In the genomic region with DNA sequence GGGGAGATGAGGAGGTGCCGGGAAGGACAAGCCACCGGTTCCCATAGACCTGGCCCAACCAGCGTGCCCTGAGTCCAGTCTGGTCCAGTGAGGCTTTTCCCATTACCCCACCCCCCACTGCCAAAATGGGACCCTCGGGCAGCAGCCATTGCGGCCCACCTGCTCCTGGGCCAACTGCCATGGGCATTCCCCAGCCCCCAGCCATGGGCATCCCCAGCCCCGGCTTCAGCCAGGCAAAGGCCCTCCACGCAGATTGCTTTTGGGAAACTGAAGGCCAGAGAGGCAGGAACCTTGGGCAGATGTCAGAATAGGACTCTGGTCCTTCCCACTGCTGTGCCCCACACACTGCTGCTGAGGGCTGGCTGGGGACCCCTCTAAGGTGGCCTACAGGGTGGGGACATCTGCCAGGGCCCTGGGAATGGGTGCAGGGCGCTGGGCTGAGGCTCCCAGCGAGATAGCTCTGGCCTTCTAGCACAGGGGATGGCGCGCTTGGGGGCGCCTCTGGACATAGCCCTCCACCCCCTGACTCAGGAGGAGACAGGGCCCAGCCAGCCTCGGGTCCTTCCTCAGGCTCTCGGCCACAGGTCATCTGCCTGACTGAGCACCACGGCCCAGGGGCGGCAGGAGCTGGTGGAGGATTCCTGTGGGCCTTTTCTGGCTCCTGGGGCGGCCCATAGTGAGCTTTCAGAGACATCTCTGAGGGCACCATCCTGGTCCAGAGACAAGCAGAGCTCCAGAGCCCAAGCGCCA, we compare ENCODE assay signal across 9 cellular contexts. TPM values are rescaled to one million over a fixed set of nuclear protein-coding genes. Genes with fewer than 3 reads are reported as not detected.
DNase-seq lines count a peak whose midpoint lies in the region; ATAC-seq, FAIRE-seq and TF ChIP-seq lines count a peak whose summit lies in the region.
"Had no signal": no experiment of that assay in that cellular context is flagged by ENCODE, and none has a peak within 500 bp of the region (broad histone marks: within the 10 kb centered on the region; RNA-seq: fewer than 3 reads in every experiment).

No MANE protein-coding gene starts in this region.

- no peak for FAIRE-seq in urothelium cell line (lab: Jason Lieb, UNC)

- H3K27ac Mint-ChIP-seq in CD4-positive, CD25-positive, alpha-beta regulatory T cell = peak overlapping the region in 1 of 3 donors; percentile 76
- peak overlapping the region; percentile 18 for H3K27ac Mint-ChIP-seq in activated B cell treated with CpG ODN at 0.5 μM for 24 hours

- H3K4me3 Mint-ChIP-seq in CD4-positive, CD25-positive, alpha-beta regulatory T cell = peak overlapping the region in 3 of 4 donors; percentile 21 to 56 (median 51)
- no peak overlapping the region for H3K4me3 Mint-ChIP-seq in activated B cell treated with CpG ODN at 0.5 μM for 24 hours

- H3K4me1 Mint-ChIP-seq in CD4-positive, CD25-positive, alpha-beta regulatory T cell = peaks cover 3 to 41% (median 9%) of the 10 kb centered on the region in 4 donors
- H3K4me1 Mint-ChIP-seq in activated B cell treated with CpG ODN at 0.5 μM for 24 hours = peaks cover 55% of the 10 kb centered on the region

- H3K27ac ChIP-seq in CD4-positive, CD25-positive, alpha-beta regulatory T cell (ENCODE audit: insufficient read depth, low read length, poor library complexity, severe bottlenecking) = peak overlapping the region; percentile 98
- H3K27ac ChIP-seq in gastroesophageal sphincter (peak overlapping the region in 3 of 4 donors; percentile 96 to 98 (median 97)), gastrocnemius medialis (peak overlapping the region; percentile 90 to 99 (median 95))

- H3K27me3 ChIP-seq in CD4-positive, CD25-positive, alpha-beta regulatory T cell (ENCODE audit: control insufficient read depth, insufficient read depth, low read length) = no peaks in the 10 kb centered on the region
- H3K27me3 ChIP-seq in gastroesophageal sphincter (no peaks in the 10 kb centered on the region), gastrocnemius medialis (no peaks in the 10 kb centered on the region)

- ATAC-seq in CD4-positive, CD25-positive, alpha-beta regulatory T cell (ENCODE audit: low read depth in 2 of 2) = no peak
- no peak for ATAC-seq in activated B cell treated with CpG ODN at 0.5 μM for 24 hours (ENCODE audit: low read depth)
- no peak for ATAC-seq in gastroesophageal sphincter
- ATAC-seq in gastrocnemius medialis = no peak
- ATAC-seq in GM21619 (IDR thresholded peaks at IDR 0.05; ENCODE audit: unreplicated experiment) = no peak

- in situ Hi-C loops in gastrocnemius medialis (cut with MboI; ENCODE audit: low sequenced_read_pairs in 4 of 4) = no loop called here

- WGBS in gastroesophageal sphincter (ENCODE audit: low coverage in 1 of 2), 2 donors = 86% methylated on average over 1 of the region's 18 CpGs; no CpG with 5 or more reads in 1 of the 2 donors

- no peaks in the 10 kb centered on the region for H3K9me3 ChIP-seq in CD4-positive, CD25-positive, alpha-beta regulatory T cell (ENCODE audit: control insufficient read depth in 2 of 2, low read length in 2 of 2)
- H3K9me3 ChIP-seq in gastroesophageal sphincter (no peaks in the 10 kb centered on the region), gastrocnemius medialis (no peaks in the 10 kb centered on the region)
- H3K9me3 ChIP-seq: HAP-1 had no signal

- H3K36me3 ChIP-seq in CD4-positive, CD25-positive, alpha-beta regulatory T cell (ENCODE audit: control insufficient read depth, insufficient read depth, low read length) = peaks cover 13% of the 10 kb centered on the region
- peaks cover 0 to 32% of the 10 kb centered on the region in 2 donors for H3K36me3 ChIP-seq in gastroesophageal sphincter
- peaks cover 2 to 24% of the 10 kb centered on the region in 2 donors for H3K36me3 ChIP-seq in gastrocnemius medialis

- intact Hi-C loops in activated B cell treated with CpG ODN at 0.5 μM for 24 hours (cut with micrococcal nuclease) (loop anchor here (10.0 kb wide), 1 partner anchor 579 kb away; the partner anchor contains the start of gene KLHDC7B), gastrocnemius medialis (cut with DNase I; ENCODE audit: low total_unique reads) (no loop called here)

- TF ChIP-seq POLR2A in gastroesophageal sphincter (IDR thresholded peaks at IDR 0.05) (no peak), gastrocnemius medialis (IDR thresholded peaks at IDR 0.05) (no peak)

- DNase-seq in CD4-positive, CD25-positive, alpha-beta regulatory T cell = no peak
- no peak for DNase-seq in activated B cell treated with CpG ODN at 0.5 μM for 24 hours
- peak in 1 of 2 donors; percentile 44 for DNase-seq in gastrocnemius medialis
- no peak for DNase-seq in NCI-H1436 treated with DMSO at 0.1 percent for 48 hours (lab: John Stamatoyannopoulos, UW)
- DNase-seq in cerebellum (ENCODE audit: low spot score) = no peak
- no peak for DNase-seq in urothelium cell line (ENCODE audit: low spot score)

- CTCF ChIA-PET in activated B cell treated with CpG ODN at 0.5 μM for 24 hours (lab: Charles Lee) = no interaction called here

- H3K27me3 Mint-ChIP-seq in CD4-positive, CD25-positive, alpha-beta regulatory T cell = peaks cover 8% of the 10 kb centered on the region
- no peaks in the 10 kb centered on the region for H3K27me3 Mint-ChIP-seq in activated B cell treated with CpG ODN at 0.5 μM for 24 hours

- no peak for TF ChIP-seq EP300 in gastroesophageal sphincter (IDR thresholded peaks at IDR 0.05)

- POLR2A ChIA-PET in activated B cell treated with CpG ODN at 0.5 μM for 24 hours (lab: Charles Lee) = interaction anchor here (0.9 to 18.9 kb wide), 3 partner anchors 28 to 230 kb away, joined by 4 to 828 read pairs (median 6); no protein-coding TSS in a partner anchor

- peaks cover 0 to 2% (median 0%) of the 10 kb centered on the region in 7 donors for H3K9me3 Mint-ChIP-seq in CD4-positive, CD25-positive, alpha-beta regulatory T cell
- H3K9me3 Mint-ChIP-seq in activated B cell treated with CpG ODN at 0.5 μM for 24 hours = no peaks in the 10 kb centered on the region

- no peak for TF ChIP-seq CTCF in activated B cell treated with CpG ODN at 0.5 μM for 24 hours (IDR thresholded peaks at IDR 0.05)
- TF ChIP-seq CTCF in gastroesophageal sphincter (IDR thresholded peaks at IDR 0.05) = no peak
- TF ChIP-seq CTCF in gastrocnemius medialis (IDR thresholded peaks at IDR 0.05 in 4 of 5, conservative IDR thresholded peaks at IDR 0.05 in 1 of 5) = no peak

- peaks cover 51% of the 10 kb centered on the region for H3K4me1 ChIP-seq in CD4-positive, CD25-positive, alpha-beta regulatory T cell (ENCODE audit: control insufficient read depth, insufficient read depth, low read length, poor library complexity, severe bottlenecking)
- H3K4me1 ChIP-seq in gastroesophageal sphincter (peaks cover 0 to 92% (median 51%) of the 10 kb centered on the region in 3 donors), gastrocnemius medialis (peaks cover 51 to 62% of the 10 kb centered on the region in 2 donors)

- H3K36me3 Mint-ChIP-seq in CD4-positive, CD25-positive, alpha-beta regulatory T cell = peaks cover 6% of the 10 kb centered on the region
- peaks cover 33% of the 10 kb centered on the region for H3K36me3 Mint-ChIP-seq in activated B cell treated with CpG ODN at 0.5 μM for 24 hours (ENCODE audit: low read depth)

- H3K4me3 ChIP-seq in CD4-positive, CD25-positive, alpha-beta regulatory T cell (ENCODE audit: low read depth, low read length) = no peak overlapping the region
- H3K4me3 ChIP-seq in gastroesophageal sphincter = peak overlapping the region in 1 of 2 donors; percentile 97
- peak overlapping the region in 3 of 4 donors; percentile 22 to 85 (median 83) for H3K4me3 ChIP-seq in gastrocnemius medialis
- H3K4me3 ChIP-seq: HAP-1 had no signal

RNA-seq across cellular contexts. Expression of gene PIM3, which starts 4.9 kb away (rescaled TPM):
- total RNA-seq in CD4-positive, CD25-positive, alpha-beta regulatory T cell = 294 TPM
- 10 to 100 TPM; 34.0 to 47.1 (median 40.3) TPM for polyA plus RNA-seq in CD4-positive, CD25-positive, alpha-beta regulatory T cell
- 79.8 and 91.7 TPM in 2 replicates for total RNA-seq in activated B cell treated with CpG ODN at 0.5 μM for 24 hours
- 10 to 100 TPM; 30.0 to 58.3 (median 46.4) TPM for total RNA-seq in gastroesophageal sphincter
- total RNA-seq in gastrocnemius medialis = 100 to 1,000 TPM; 165 to 327 (median 188) TPM
- total RNA-seq in cerebellum = 9.2 TPM

RNA-seq across cellular contexts. Expression of gene CRELD2, which starts 47.0 kb away (rescaled TPM):
- 37.8 TPM for total RNA-seq in CD4-positive, CD25-positive, alpha-beta regulatory T cell
- polyA plus RNA-seq in CD4-positive, CD25-positive, alpha-beta regulatory T cell = 10 to 100 TPM; 22.4 to 38.2 (median 31.8) TPM
- total RNA-seq in activated B cell treated with CpG ODN at 0.5 μM for 24 hours = 44.5 and 45.0 TPM in 2 replicates
- total RNA-seq in gastroesophageal sphincter = 10 to 100 TPM; 21.9 to 36.2 (median 30.9) TPM
- 10 to 100 TPM in 3 of 4 donors, 1 to 10 TPM in 1; 8.9 to 15.0 (median 13.0) TPM for total RNA-seq in gastrocnemius medialis
- total RNA-seq in cerebellum = 13.8 TPM

RNA-seq across cellular contexts. Expression of gene IL17REL, which starts 47.1 kb away (rescaled TPM):
- 0.57 TPM for total RNA-seq in CD4-positive, CD25-positive, alpha-beta regulatory T cell
- under 1 TPM in 1 of 4 donors, not detected in 3; 0.07 TPM for polyA plus RNA-seq in CD4-positive, CD25-positive, alpha-beta regulatory T cell
- total RNA-seq in activated B cell treated with CpG ODN at 0.5 μM for 24 hours = 0.15 and 0.31 TPM in 2 replicates
- not detected for total RNA-seq in gastroesophageal sphincter
- not detected for total RNA-seq in gastrocnemius medialis
- 0.27 TPM for total RNA-seq in cerebellum

RNA-seq across cellular contexts. Expression of gene ALG12, which starts 47.2 kb away (rescaled TPM):
- total RNA-seq in CD4-positive, CD25-positive, alpha-beta regulatory T cell = 18.1 TPM
- polyA plus RNA-seq in CD4-positive, CD25-positive, alpha-beta regulatory T cell = 10 to 100 TPM; 12.6 to 16.9 (median 15.0) TPM
- 15.5 and 18.2 TPM in 2 replicates for total RNA-seq in activated B cell treated with CpG ODN at 0.5 μM for 24 hours
- 10 to 100 TPM; 18.8 to 30.0 (median 22.6) TPM for total RNA-seq in gastroesophageal sphincter
- total RNA-seq in gastrocnemius medialis = 1 to 10 TPM; 6.4 to 9.6 (median 8.2) TPM
- 13.1 TPM for total RNA-seq in cerebellum
